8 cellular contexts compared by ENCODE assay signal in the genomic region with DNA sequence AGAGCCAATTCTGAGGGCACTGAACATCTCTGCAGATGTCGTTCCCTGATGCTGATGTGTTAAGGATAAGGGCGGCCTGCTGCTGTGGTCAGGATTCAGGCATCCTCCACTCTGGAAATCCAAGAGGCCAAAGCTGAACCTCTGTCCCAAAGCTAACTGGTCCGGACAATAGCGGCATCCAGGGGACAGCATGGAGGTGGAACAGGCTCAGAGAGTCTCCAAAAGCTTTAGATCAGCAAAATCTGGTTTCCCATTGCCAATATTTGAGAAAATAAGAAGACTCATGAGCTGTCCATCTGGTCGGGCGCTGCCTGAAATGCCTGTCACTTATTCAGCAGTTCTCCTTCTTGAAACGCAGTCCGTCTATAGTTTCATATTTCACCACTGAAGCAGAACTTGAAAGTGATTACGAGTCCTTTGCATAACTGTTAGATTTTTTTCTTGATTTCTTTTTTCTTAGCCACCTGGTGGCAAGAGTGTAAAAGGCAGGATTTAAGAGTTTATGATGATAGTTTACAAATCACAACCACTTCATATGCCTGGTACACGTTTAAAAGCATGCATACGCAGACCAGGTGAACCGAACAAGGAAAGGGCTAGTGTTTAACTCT. TPM values are rescaled to one million over a fixed set of nuclear protein-coding genes. Genes with fewer than 3 reads are reported as not detected.
DNase-seq lines count a peak whose midpoint lies in the region; ATAC-seq lines count a peak whose summit lies in the region.

No MANE protein-coding gene starts in this region.

- H3K9ac ChIP-seq in BLaER1: no peak overlapping the region

- no peak overlapping the region for H3K27ac ChIP-seq in BLaER1
- no peak overlapping the region for H3K27ac ChIP-seq in naive thymus-derived CD4-positive, alpha-beta T cell (ENCODE audit: low read depth, low read length)

- CTCF ChIA-PET in naive thymus-derived CD4-positive, alpha-beta T cell (lab: Charles Lee): interaction anchor here (1.4 to 1.7 kb wide), 2 partner anchors 20 to 887 kb away, joined by 6 to 8 read pairs; no protein-coding TSS in a partner anchor

- peaks cover 0 to 13% (median 3%) of the 10 kb centered on the region in 5 donors for H3K36me3 Mint-ChIP-seq in naive thymus-derived CD4-positive, alpha-beta T cell

- peaks cover 0 to 3% (median 0%) of the 10 kb centered on the region in 5 donors for H3K27me3 Mint-ChIP-seq in naive thymus-derived CD4-positive, alpha-beta T cell

- peaks cover 73% of the 10 kb centered on the region for H3K4me1 ChIP-seq in BLaER1
- peaks cover 0 to 24% of the 10 kb centered on the region in 2 donors for H3K4me1 ChIP-seq in naive thymus-derived CD4-positive, alpha-beta T cell (ENCODE audit: control insufficient read depth in 2 of 2, insufficient read depth in 2 of 2, low read length in 2 of 2)

- H3K9me3 Mint-ChIP-seq in naive thymus-derived CD4-positive, alpha-beta T cell: no peaks in the 10 kb centered on the region

- peak overlapping the region; percentile 93 for H3K4me2 ChIP-seq in BLaER1

- peak overlapping the region in 9 of 10 donors; percentile 10 to 81 (median 55) for H3K4me3 Mint-ChIP-seq in naive thymus-derived CD4-positive, alpha-beta T cell

- no peaks in the 10 kb centered on the region for H3K36me3 ChIP-seq in BLaER1
- no peaks in the 10 kb centered on the region for H3K36me3 ChIP-seq in naive thymus-derived CD4-positive, alpha-beta T cell (ENCODE audit: control insufficient read depth in 2 of 3, insufficient read depth in 3 of 3, low read length in 3 of 3)

- intact Hi-C loops in naive thymus-derived CD4-positive, alpha-beta T cell (cut with micrococcal nuclease): loop anchor here (1.0 to 5.0 kb wide), 3 partner anchors 640 to 1100 kb away; no protein-coding TSS in a partner anchor

- H3K4me1 Mint-ChIP-seq in naive thymus-derived CD4-positive, alpha-beta T cell: peaks cover 7 to 50% (median 32%) of the 10 kb centered on the region in 7 donors

- POLR2A ChIA-PET in naive thymus-derived CD4-positive, alpha-beta T cell (lab: Charles Lee): interaction anchor here (1.0 kb wide), 1 partner anchor 886 kb away, joined by 4 read pairs; no protein-coding TSS in a partner anchor

- DNase-seq in NCI-H146 (lab: John Stamatoyannopoulos, UW) (peak; percentile 23), brain pericyte (ENCODE audit: low read depth, low spot score) (peak; percentile 29), NCI-H2081 treated with DMSO at 0.1 percent for 48 hours (lab: John Stamatoyannopoulos, UW) (no peak), SHP77 treated with DMSO at 0.1 percent for 48 hours (lab: John Stamatoyannopoulos, UW) (no peak)
- DNase-seq in naive thymus-derived CD4-positive, alpha-beta T cell: peak in 7 of 9 donors; percentile 19 to 58 (median 51)

- ATAC-seq in GM18502 (IDR thresholded peaks at IDR 0.05; ENCODE audit: poor library complexity, unreplicated experiment) (peak; percentile 95), HG02759 (IDR thresholded peaks at IDR 0.05; ENCODE audit: unreplicated experiment) (peak; percentile 62)
- peak; percentile 76 for ATAC-seq in naive thymus-derived CD4-positive, alpha-beta T cell

- no peak overlapping the region for H3K4me3 ChIP-seq in BLaER1
- no peak overlapping the region for H3K4me3 ChIP-seq in naive thymus-derived CD4-positive, alpha-beta T cell (ENCODE audit: low read length)

- H4K20me1 ChIP-seq in BLaER1: no peaks in the 10 kb centered on the region

- no peaks in the 10 kb centered on the region for H3K27me3 ChIP-seq in BLaER1
- no peaks in the 10 kb centered on the region for H3K27me3 ChIP-seq in naive thymus-derived CD4-positive, alpha-beta T cell (ENCODE audit: control insufficient read depth in 2 of 2, insufficient read depth in 2 of 2, low read length in 2 of 2)

- H3K27ac Mint-ChIP-seq in naive thymus-derived CD4-positive, alpha-beta T cell: peak overlapping the region in 1 of 9 donors; percentile 19

- H3K9me3 ChIP-seq in BLaER1: peaks cover 3% of the 10 kb centered on the region; the same call in 1 of the 2 replicates
- no peaks in the 10 kb centered on the region for H3K9me3 ChIP-seq in naive thymus-derived CD4-positive, alpha-beta T cell (ENCODE audit: control insufficient read depth in 2 of 3, low read length in 3 of 3)

RNA-seq across cellular contexts. Expression of a gene that starts 45.9 kb away (rescaled TPM):
- 1 to 10 TPM; 5.3 to 8.7 (median 7.4) TPM for total RNA-seq in naive thymus-derived CD4-positive, alpha-beta T cell
- polyA plus RNA-seq in naive thymus-derived CD4-positive, alpha-beta T cell: 10 to 100 TPM in 1 of 2 donors, 1 to 10 TPM in 1; 4.9 to 10.4 TPM

Comparison
In these comparisons a context has a peak if more than half of its experiments do, and no peak if none do; other contexts are left out.
1. DNase-seq: peak in NCI-H146 (single experiment), brain pericyte (single experiment) and naive thymus-derived CD4-positive, alpha-beta T cell (7 of 9); none in NCI-H2081 treated with DMSO at 0.1 percent for 48 hours (single experiment) and SHP77 treated with DMSO at 0.1 percent for 48 hours (single experiment).
2. Peak in every context shown above with its lines, with median percentiles within 50 percentile points of each other: ATAC-seq.